ENCODE assay signal across 13 cellular contexts in genomic region chr7:93690021-93690420, GRCh38.
"Had no signal": no experiment of that assay in that cellular context is flagged by ENCODE, and none has a peak within 500 bp of the region (broad histone marks: within the 10 kb centered on the region; RNA-seq: fewer than 3 reads in every experiment).

No MANE protein-coding gene starts in this region.

- H3K27me3 ChIP-seq: esophagus muscularis mucosa, sigmoid colon, transverse colon had no signal

- H3K27ac ChIP-seq: esophagus muscularis mucosa, sigmoid colon, transverse colon, VCaP had no signal

- H3K9me3 ChIP-seq: esophagus muscularis mucosa, sigmoid colon, transverse colon had no signal

- DNase-seq: activated CD4-positive, alpha-beta T cell treated with anti-CD3 and anti-CD28 coated beads for 36 hours; activated CD8-positive, alpha-beta memory T cell treated with anti-CD3 and anti-CD28 coated beads, Interleukin-2, amount 50 U/mL, for 4 hours; activated CD8-positive, alpha-beta T cell treated with anti-CD3 and anti-CD28 coated beads for 36 hours; aorta; foreskin fibroblast; head of caudate nucleus; natural killer cell; sigmoid colon; stimulated activated CD4-positive, alpha-beta T cell treated with anti-CD3 and anti-CD28 coated beads, Interleukin-2, amount 100 ng/mL, for 24 hours; stimulated activated naive B cell treated with anti-CD40 and anti-IgM and Interleukin-4, amounts not matched to agents 10 μg/mL and 1 μg/mL and 100 μg/mL, for 72 hours; transverse colon had no signal

- H3K4me3 ChIP-seq: esophagus muscularis mucosa, sigmoid colon, transverse colon had no signal

- H3K36me3 ChIP-seq: esophagus muscularis mucosa, sigmoid colon, transverse colon had no signal

- H3K4me1 ChIP-seq: esophagus muscularis mucosa, sigmoid colon, transverse colon had no signal

- ATAC-seq: activated CD4-positive, alpha-beta T cell treated with anti-CD3 and anti-CD28 coated beads for 36 hours; activated CD8-positive, alpha-beta T cell treated with anti-CD3 and anti-CD28 coated beads for 36 hours; natural killer cell; stimulated activated naive B cell treated with anti-CD40 and anti-IgM and Interleukin-4, amounts not matched to agents 10 μg/mL and 1 μg/mL and 100 μg/mL, for 72 hours had no signal
